Comparison of ENCODE assay signal across 1 cellular context in the genomic region with DNA sequence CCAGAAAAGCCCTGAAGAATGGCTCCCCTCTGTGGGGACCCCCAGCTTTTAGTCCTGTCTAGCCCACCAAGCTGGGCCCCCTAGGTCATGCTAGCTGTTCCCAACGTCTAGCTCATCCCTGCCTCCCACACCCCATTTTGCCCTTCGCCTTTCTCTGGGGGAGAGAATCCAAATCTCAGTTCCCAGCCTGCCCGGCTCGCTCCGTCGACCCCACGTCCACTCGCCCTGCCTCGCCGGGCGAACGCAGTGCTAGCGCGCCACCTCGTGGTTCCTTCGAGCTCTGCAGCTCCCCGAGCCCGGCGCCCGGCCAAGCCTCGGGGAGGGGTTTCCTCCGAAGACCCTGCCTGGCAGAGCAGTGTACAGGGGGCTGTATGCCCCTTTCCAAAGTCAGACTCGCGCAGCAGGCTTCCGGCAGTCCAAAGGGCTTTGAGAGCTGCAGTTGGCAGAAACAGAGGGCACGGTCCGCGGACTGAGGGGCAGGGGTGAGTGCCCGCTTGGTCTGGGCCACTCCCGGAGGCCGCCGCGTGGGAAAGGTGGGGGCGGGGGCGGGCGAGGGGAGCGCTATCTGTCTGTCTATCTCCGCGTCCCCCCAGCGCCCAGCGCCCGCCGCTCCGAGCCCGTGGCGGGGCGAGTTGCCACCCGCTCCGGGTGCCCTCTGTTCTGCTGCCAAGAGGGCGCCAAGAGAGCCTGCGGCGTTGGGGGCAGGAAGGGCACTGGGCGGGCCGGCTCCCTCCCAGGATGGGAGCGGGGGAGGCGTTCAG.
TF ChIP-seq lines count a peak whose summit lies in the region.

No MANE protein-coding gene starts in this region.

TF ChIP-seq in HepG2, 621 proteins besides CTCF, POLR2A, EP300 and RAD21 (continued from another document and continues in another):
- TF ChIP-seq, protein P1, sequence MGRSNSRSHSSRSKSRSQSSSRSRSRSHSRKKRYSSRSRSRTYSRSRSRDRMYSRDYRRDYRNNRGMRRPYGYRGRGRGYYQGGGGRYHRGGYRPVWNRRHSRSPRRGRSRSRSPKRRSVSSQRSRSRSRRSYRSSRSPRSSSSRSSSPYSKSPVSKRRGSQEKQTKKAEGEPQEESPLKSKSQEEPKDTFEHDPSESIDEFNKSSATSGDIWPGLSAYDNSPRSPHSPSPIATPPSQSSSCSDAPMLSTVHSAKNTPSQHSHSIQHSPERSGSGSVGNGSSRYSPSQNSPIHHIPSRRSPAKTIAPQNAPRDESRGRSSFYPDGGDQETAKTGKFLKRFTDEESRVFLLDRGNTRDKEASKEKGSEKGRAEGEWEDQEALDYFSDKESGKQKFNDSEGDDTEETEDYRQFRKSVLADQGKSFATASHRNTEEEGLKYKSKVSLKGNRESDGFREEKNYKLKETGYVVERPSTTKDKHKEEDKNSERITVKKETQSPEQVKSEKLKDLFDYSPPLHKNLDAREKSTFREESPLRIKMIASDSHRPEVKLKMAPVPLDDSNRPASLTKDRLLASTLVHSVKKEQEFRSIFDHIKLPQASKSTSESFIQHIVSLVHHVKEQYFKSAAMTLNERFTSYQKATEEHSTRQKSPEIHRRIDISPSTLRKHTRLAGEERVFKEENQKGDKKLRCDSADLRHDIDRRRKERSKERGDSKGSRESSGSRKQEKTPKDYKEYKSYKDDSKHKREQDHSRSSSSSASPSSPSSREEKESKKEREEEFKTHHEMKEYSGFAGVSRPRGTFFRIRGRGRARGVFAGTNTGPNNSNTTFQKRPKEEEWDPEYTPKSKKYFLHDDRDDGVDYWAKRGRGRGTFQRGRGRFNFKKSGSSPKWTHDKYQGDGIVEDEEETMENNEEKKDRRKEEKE (IDR thresholded peaks at IDR 0.05): no peak
- TF ChIP-seq XRCC5 (optimal IDR thresholded peaks at IDR 0.05; ENCODE audit: low read length) (peak; percentile 92), MIER3 (CRISPR knock-in tag; IDR thresholded peaks at IDR 0.05; ENCODE audit: borderline replicate concordance) (peak; percentile 44; the same call in 1 of the 2 replicates), ZFYVE20 (CRISPR knock-in tag; IDR thresholded peaks at IDR 0.05; ENCODE audit: borderline replicate concordance, low read depth) (peak; percentile 16; the same call in 1 of the 2 replicates), ZNF773 (CRISPR knock-in tag; IDR thresholded peaks at IDR 0.05; ENCODE audit: borderline replicate concordance) (peak; percentile 46; the same call in 1 of the 2 replicates), ZNF354B (CRISPR knock-in tag; IDR thresholded peaks at IDR 0.05) (peak; percentile 70; the same call in 1 of the 2 replicates), BATF2 (CRISPR knock-in tag; IDR thresholded peaks at IDR 0.05) (peak; percentile 76; the same call in 1 of the 2 replicates), ERF (CRISPR knock-in tag; IDR thresholded peaks at IDR 0.05) (peak; percentile 26; the same call in 1 of the 2 replicates), ZNF605 (CRISPR knock-in tag; IDR thresholded peaks at IDR 0.05) (no peak), ZNF619 (CRISPR knock-in tag; IDR thresholded peaks at IDR 0.05) (peak; percentile 76; the same call in 1 of the 2 replicates), ZNF121 (CRISPR knock-in tag; IDR thresholded peaks at IDR 0.05) (no peak), PHF20 (CRISPR knock-in tag; IDR thresholded peaks at IDR 0.05) (no peak; the same call in 1 of the 2 replicates), CBFB (CRISPR knock-in tag; IDR thresholded peaks at IDR 0.05) (peak; percentile 72), PTBP1 (IDR thresholded peaks at IDR 0.05; ENCODE audit: low read depth, low read length, poor library complexity, severe bottlenecking) (peak; percentile 60), ZBTB21 (CRISPR knock-in tag; IDR thresholded peaks at IDR 0.05) (no peak), NRL (CRISPR knock-in tag; IDR thresholded peaks at IDR 0.05; ENCODE audit: borderline replicate concordance) (peak; percentile 29; the same call in 1 of the 2 replicates), ZNF687 (CRISPR knock-in tag; IDR thresholded peaks at IDR 0.05) (peak; percentile 56; the same call in 1 of the 2 replicates), GATA4 (IDR thresholded peaks at IDR 0.05; ENCODE audit: borderline replicate concordance, low read depth) (no peak), PHF5A (CRISPR knock-in tag; IDR thresholded peaks at IDR 0.05; ENCODE audit: low read depth, unreplicated experiment) (no peak), ZNF720 (CRISPR knock-in tag; IDR thresholded peaks at IDR 0.05) (no peak), ZNF563 (CRISPR knock-in tag; IDR thresholded peaks at IDR 0.05) (no peak), KDM1A (CRISPR knock-in tag; IDR thresholded peaks at IDR 0.05) (peak; percentile 21; the same call in 1 of the 2 replicates), JUND (CRISPR knock-in tag; IDR thresholded peaks at IDR 0.05) (no peak), RARA (CRISPR knock-in tag; IDR thresholded peaks at IDR 0.05) (peak; percentile 20; the same call in 1 of the 2 replicates), ELF1 (CRISPR knock-in tag; IDR thresholded peaks at IDR 0.05) (peak; percentile 44; the same call in 1 of the 2 replicates), ZNF639 (CRISPR knock-in tag; conservative IDR thresholded peaks at IDR 0.05) (0 out of 2 replicates have a peak, but pooled peaks have one; percentile 55), NR2F6 (IDR thresholded peaks at IDR 0.05) (no peak), NR2F6 (CRISPR knock-in tag; IDR thresholded peaks at IDR 0.05) (peak; percentile 69; the same call in 1 of the 2 replicates), HIVEP1 (CRISPR knock-in tag; IDR thresholded peaks at IDR 0.05) (0 out of 2 replicates have a peak, but pooled peaks have one; percentile 35), ZMAT5 (CRISPR knock-in tag; IDR thresholded peaks at IDR 0.05; ENCODE audit: borderline replicate concordance, low read depth) (no peak), FOXK1 (CRISPR knock-in tag; IDR thresholded peaks at IDR 0.05; ENCODE audit: borderline replicate concordance, low read depth) (no peak)
- TF ChIP-seq, protein P2, sequence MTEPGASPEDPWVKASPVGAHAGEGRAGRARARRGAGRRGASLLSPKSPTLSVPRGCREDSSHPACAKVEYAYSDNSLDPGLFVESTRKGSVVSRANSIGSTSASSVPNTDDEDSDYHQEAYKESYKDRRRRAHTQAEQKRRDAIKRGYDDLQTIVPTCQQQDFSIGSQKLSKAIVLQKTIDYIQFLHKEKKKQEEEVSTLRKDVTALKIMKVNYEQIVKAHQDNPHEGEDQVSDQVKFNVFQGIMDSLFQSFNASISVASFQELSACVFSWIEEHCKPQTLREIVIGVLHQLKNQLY (CRISPR knock-in tag; IDR thresholded peaks at IDR 0.05): peak; percentile 17; the same call in 1 of the 2 replicates
- TF ChIP-seq, protein P3, sequence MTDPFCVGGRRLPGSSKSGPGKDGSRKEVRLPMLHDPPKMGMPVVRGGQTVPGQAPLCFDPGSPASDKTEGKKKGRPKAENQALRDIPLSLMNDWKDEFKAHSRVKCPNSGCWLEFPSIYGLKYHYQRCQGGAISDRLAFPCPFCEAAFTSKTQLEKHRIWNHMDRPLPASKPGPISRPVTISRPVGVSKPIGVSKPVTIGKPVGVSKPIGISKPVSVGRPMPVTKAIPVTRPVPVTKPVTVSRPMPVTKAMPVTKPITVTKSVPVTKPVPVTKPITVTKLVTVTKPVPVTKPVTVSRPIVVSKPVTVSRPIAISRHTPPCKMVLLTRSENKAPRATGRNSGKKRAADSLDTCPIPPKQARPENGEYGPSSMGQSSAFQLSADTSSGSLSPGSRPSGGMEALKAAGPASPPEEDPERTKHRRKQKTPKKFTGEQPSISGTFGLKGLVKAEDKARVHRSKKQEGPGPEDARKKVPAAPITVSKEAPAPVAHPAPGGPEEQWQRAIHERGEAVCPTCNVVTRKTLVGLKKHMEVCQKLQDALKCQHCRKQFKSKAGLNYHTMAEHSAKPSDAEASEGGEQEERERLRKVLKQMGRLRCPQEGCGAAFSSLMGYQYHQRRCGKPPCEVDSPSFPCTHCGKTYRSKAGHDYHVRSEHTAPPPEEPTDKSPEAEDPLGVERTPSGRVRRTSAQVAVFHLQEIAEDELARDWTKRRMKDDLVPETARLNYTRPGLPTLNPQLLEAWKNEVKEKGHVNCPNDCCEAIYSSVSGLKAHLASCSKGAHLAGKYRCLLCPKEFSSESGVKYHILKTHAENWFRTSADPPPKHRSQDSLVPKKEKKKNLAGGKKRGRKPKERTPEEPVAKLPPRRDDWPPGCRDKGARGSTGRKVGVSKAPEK (CRISPR knock-in tag; IDR thresholded peaks at IDR 0.05; ENCODE audit: borderline replicate concordance): peak; percentile 89; the same call in 1 of the 2 replicates
- TF ChIP-seq, protein P4, sequence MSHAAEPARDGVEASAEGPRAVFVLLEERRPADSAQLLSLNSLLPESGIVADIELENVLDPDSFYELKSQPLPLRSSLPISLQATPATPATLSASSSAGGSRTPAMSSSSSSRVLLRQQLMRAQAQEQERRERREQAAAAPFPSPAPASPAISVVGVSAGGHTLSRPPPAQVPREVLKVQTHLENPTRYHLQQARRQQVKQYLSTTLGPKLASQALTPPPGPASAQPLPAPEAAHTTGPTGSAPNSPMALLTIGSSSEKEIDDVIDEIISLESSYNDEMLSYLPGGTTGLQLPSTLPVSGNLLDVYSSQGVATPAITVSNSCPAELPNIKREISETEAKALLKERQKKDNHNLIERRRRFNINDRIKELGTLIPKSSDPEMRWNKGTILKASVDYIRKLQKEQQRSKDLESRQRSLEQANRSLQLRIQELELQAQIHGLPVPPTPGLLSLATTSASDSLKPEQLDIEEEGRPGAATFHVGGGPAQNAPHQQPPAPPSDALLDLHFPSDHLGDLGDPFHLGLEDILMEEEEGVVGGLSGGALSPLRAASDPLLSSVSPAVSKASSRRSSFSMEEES (CRISPR knock-in tag; IDR thresholded peaks at IDR 0.05): 0 out of 2 replicates have a peak, but pooled peaks have one; percentile 42
- TF ChIP-seq, protein P5, sequence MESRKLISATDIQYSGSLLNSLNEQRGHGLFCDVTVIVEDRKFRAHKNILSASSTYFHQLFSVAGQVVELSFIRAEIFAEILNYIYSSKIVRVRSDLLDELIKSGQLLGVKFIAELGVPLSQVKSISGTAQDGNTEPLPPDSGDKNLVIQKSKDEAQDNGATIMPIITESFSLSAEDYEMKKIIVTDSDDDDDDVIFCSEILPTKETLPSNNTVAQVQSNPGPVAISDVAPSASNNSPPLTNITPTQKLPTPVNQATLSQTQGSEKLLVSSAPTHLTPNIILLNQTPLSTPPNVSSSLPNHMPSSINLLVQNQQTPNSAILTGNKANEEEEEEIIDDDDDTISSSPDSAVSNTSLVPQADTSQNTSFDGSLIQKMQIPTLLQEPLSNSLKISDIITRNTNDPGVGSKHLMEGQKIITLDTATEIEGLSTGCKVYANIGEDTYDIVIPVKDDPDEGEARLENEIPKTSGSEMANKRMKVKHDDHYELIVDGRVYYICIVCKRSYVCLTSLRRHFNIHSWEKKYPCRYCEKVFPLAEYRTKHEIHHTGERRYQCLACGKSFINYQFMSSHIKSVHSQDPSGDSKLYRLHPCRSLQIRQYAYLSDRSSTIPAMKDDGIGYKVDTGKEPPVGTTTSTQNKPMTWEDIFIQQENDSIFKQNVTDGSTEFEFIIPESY (CRISPR knock-in tag; IDR thresholded peaks at IDR 0.05): no peak
- TF ChIP-seq, protein P6, sequence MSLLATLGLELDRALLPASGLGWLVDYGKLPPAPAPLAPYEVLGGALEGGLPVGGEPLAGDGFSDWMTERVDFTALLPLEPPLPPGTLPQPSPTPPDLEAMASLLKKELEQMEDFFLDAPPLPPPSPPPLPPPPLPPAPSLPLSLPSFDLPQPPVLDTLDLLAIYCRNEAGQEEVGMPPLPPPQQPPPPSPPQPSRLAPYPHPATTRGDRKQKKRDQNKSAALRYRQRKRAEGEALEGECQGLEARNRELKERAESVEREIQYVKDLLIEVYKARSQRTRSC (CRISPR knock-in tag; IDR thresholded peaks at IDR 0.05; ENCODE audit: low read depth): no peak
